ENCODE assay signal across 17 cellular contexts in genomic region chr19:5216141-5216847, GRCh38.
DNase-seq lines count a peak whose midpoint lies in the region; ATAC-seq, FAIRE-seq and TF ChIP-seq lines count a peak whose summit lies in the region.
"Had no signal": no experiment of that assay in that cellular context is flagged by ENCODE, and none has a peak within 500 bp of the region (broad histone marks: within the 10 kb centered on the region; RNA-seq: fewer than 3 reads in every experiment).

No MANE protein-coding gene starts in this region.

- no peak overlapping the region for H3K4me3 ChIP-seq in osteoblast (ENCODE audit: insufficient read depth, low read length)
- H3K4me3 ChIP-seq: HAP-1 had no signal

- intact Hi-C loops in activated CD8-positive, alpha-beta T cell treated with anti-CD3 and anti-CD28 coated beads for 36 hours (cut with micrococcal nuclease): no loop called here

- POLR2A ChIA-PET in GM10248 (lab: Yijun Ruan, JAX): no interaction called here
- POLR2A ChIA-PET in activated CD8-positive, alpha-beta T cell treated with anti-CD3 and anti-CD28 coated beads for 36 hours (lab: Charles Lee): no interaction called here

- H3K27me3 ChIP-seq in osteoblast (ENCODE audit: insufficient read depth, low read length): no peaks in the 10 kb centered on the region

- peaks cover 86% of the 10 kb centered on the region for H3K36me3 ChIP-seq in osteoblast (ENCODE audit: insufficient read depth, low read length)

- peaks cover 3% of the 10 kb centered on the region for H3K4me1 Mint-ChIP-seq in activated CD8-positive, alpha-beta T cell treated with anti-CD3 and anti-CD28 coated beads for 36 hours (ENCODE audit: low read depth)
- H3K4me1 Mint-ChIP-seq: CD4-positive, CD25-positive, alpha-beta regulatory T cell had no signal

- DNase-seq in GM10248 (ENCODE audit: extremely low spot score) (peak; percentile 69), GM18507 (ENCODE audit: extremely low spot score, insufficient read length, low read depth) (peak; percentile 33), osteoblast (ENCODE audit: insufficient read length, low spot score, missing footprints) (peak; percentile 65), NCI-H1694 treated with DMSO at 0.1 percent for 48 hours (lab: John Stamatoyannopoulos, UW) (no peak)
- peak; percentile 29 for DNase-seq in activated CD8-positive, alpha-beta T cell treated with anti-CD3 and anti-CD28 coated beads for 36 hours
- DNase-seq in activated effector memory CD4-positive, alpha-beta T cell treated with anti-CD3 and anti-CD28 coated beads, Interleukin-2, amount 50 U/mL, for 16 hours: no peak
- DNase-seq in stimulated activated CD4-positive, alpha-beta T cell treated with anti-CD3 and anti-CD28 coated beads, Interleukin-4, amount 100 ng/mL, for 24 hours: no peak
- DNase-seq: CD4-positive, CD25-positive, alpha-beta regulatory T cell; EL; MV-4-11; NCI-H1417; NCI-H1930; NCI-H524 had no signal

- H3K4me3 Mint-ChIP-seq in activated CD8-positive, alpha-beta T cell treated with anti-CD3 and anti-CD28 coated beads for 36 hours: no peak overlapping the region

- no peak overlapping the region for H3K27ac ChIP-seq in osteoblast (ENCODE audit: low read depth, low read length)
- H3K27ac ChIP-seq: HL-60 had no signal

- TF ChIP-seq CTCF in GM10248 (IDR thresholded peaks at IDR 0.05; ENCODE audit: control extremely low read depth, extremely low read depth, low read depth, missing control alignments) (no peak), osteoblast (IDR thresholded peaks at IDR 0.05; ENCODE audit: extremely low read depth, low read depth, low read length) (no peak)
- TF ChIP-seq CTCF in activated CD8-positive, alpha-beta T cell treated with anti-CD3 and anti-CD28 coated beads for 36 hours (IDR thresholded peaks at IDR 0.05): no peak

- H3K79me2 ChIP-seq in osteoblast (ENCODE audit: insufficient read depth, low read length): no peaks in the 10 kb centered on the region

- H3K4me2 ChIP-seq in osteoblast (ENCODE audit: insufficient read depth, low read length): no peak overlapping the region

- ATAC-seq in activated CD8-positive, alpha-beta T cell treated with anti-CD3 and anti-CD28 coated beads for 36 hours: no peak
- ATAC-seq: Panc1 had no signal

- H4K20me1 ChIP-seq in osteoblast (ENCODE audit: insufficient read depth, low read length): peaks cover 2% of the 10 kb centered on the region

- H3K4me1 ChIP-seq in osteoblast (ENCODE audit: insufficient read depth, low read length): no peaks in the 10 kb centered on the region
- H3K4me1 ChIP-seq: HAP-1 had no signal

- H3K36me3 Mint-ChIP-seq in activated CD8-positive, alpha-beta T cell treated with anti-CD3 and anti-CD28 coated beads for 36 hours (ENCODE audit: low read depth): no peaks in the 10 kb centered on the region
- H3K36me3 Mint-ChIP-seq: CD4-positive, CD25-positive, alpha-beta regulatory T cell had no signal

- CTCF ChIA-PET in GM10248 (lab: Yijun Ruan, JAX): interaction anchor here (1.4 kb wide), 1 partner anchor 12 kb away, joined by 3 read pairs; no protein-coding TSS in a partner anchor
- CTCF ChIA-PET in activated CD8-positive, alpha-beta T cell treated with anti-CD3 and anti-CD28 coated beads for 36 hours (lab: Charles Lee): no interaction called here

- H3K27ac Mint-ChIP-seq in activated CD8-positive, alpha-beta T cell treated with anti-CD3 and anti-CD28 coated beads for 36 hours: no peak overlapping the region

- H2AFZ ChIP-seq in osteoblast (ENCODE audit: low read length): no peak overlapping the region

- FAIRE-seq in GM18507 (lab: Jason Lieb, UNC): peak; percentile 78
- FAIRE-seq: HTR-8/SVneo had no signal

- H3K27me3 Mint-ChIP-seq in activated CD8-positive, alpha-beta T cell treated with anti-CD3 and anti-CD28 coated beads for 36 hours: no peaks in the 10 kb centered on the region
- H3K27me3 Mint-ChIP-seq: CD4-positive, CD25-positive, alpha-beta regulatory T cell had no signal

- no peaks in the 10 kb centered on the region for H3K9me3 Mint-ChIP-seq in activated CD8-positive, alpha-beta T cell treated with anti-CD3 and anti-CD28 coated beads for 36 hours
- H3K9me3 Mint-ChIP-seq: CD4-positive, CD25-positive, alpha-beta regulatory T cell had no signal

- peaks cover 4% of the 10 kb centered on the region for H3K9me3 ChIP-seq in osteoblast (ENCODE audit: low read depth, low read length)
- H3K9me3 ChIP-seq: HAP-1 had no signal

Comparison
In these comparisons a context has a peak if more than half of its experiments do, and no peak if none do; other contexts are left out.
1. DNase-seq: peak in GM10248 (single experiment), GM18507 (single experiment), activated CD8-positive, alpha-beta T cell treated with anti-CD3 and anti-CD28 coated beads for 36 hours (single experiment) and osteoblast (single experiment); none in activated effector memory CD4-positive, alpha-beta T cell treated with anti-CD3 and anti-CD28 coated beads, Interleukin-2, amount 50 U/mL, for 16 hours (single experiment), NCI-H1694 treated with DMSO at 0.1 percent for 48 hours (single experiment) and stimulated activated CD4-positive, alpha-beta T cell treated with anti-CD3 and anti-CD28 coated beads, Interleukin-4, amount 100 ng/mL, for 24 hours (single experiment).